ENCODE assay signal across 29 cellular contexts in the genomic region with DNA sequence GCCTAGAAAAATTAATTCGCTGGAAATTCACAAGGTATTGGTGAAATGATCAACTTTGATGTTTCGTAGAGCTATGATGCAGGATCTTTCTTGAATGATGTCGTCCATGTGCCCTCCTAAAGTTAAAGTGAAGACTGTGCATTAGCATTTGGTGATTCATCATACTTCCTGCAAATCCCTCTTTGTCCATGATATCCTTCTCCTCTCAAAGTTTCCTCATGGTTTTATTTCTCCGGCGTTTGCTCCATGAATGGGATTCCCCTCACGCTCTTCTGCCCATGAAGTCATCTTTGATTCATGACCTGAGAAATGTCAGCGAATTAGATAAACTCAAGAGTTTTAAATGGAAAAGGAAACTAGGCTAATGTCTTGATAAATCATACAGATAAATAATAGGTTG.
"Had no signal": no experiment of that assay in that cellular context is flagged by ENCODE, and none has a peak within 500 bp of the region (broad histone marks: within the 10 kb centered on the region; RNA-seq: fewer than 3 reads in every experiment).

No MANE protein-coding gene starts in this region.

- H3K27me3 Mint-ChIP-seq: activated CD4-positive, alpha-beta memory T cell treated with anti-CD3 and anti-CD28 coated beads for 36 hours; activated CD4-positive, alpha-beta T cell treated with anti-CD3 and anti-CD28 coated beads, Interleukin-2, amount 10 ng/mL, durations not matched to agents 24 days and 14 days; activated naive CD4-positive, alpha-beta T cell treated with anti-CD3 and anti-CD28 coated beads, Interleukin-2, amount 10 ng/mL, durations not matched to agents 7 days and 5 days; activated naive CD8-positive, alpha-beta T cell treated with anti-CD3 and anti-CD28 coated beads, Interleukin-2, amount 10 ng/mL, durations not matched to agents 7 days and 5 days; T-helper 17 cell had no signal

- DNase-seq: activated CD4-positive, alpha-beta memory T cell treated with anti-CD3 and anti-CD28 coated beads for 36 hours; activated CD4-positive, alpha-beta T cell treated with anti-CD3 and anti-CD28 coated beads, Interleukin-2, amount 10 ng/mL, durations not matched to agents 24 days and 14 days; activated CD4-positive, CD25-positive, alpha-beta regulatory T cell treated with anti-CD3 and anti-CD28 coated beads, Interleukin-2, amount 50 U/mL, for 72 hours; activated CD8-positive, alpha-beta memory T cell treated with anti-CD3 and anti-CD28 coated beads, Interleukin-2, amount 50 U/mL, for 4 hours; activated gamma-delta T cell; activated naive CD4-positive, alpha-beta T cell treated with anti-CD3 and anti-CD28 coated beads, Interleukin-2, amount 10 ng/mL, durations not matched to agents 7 days and 5 days; activated naive CD8-positive, alpha-beta T cell treated with anti-CD3 and anti-CD28 coated beads, Interleukin-2, amount 10 ng/mL, durations not matched to agents 7 days and 5 days; activated T-cell treated with anti-CD3 and anti-CD28 coated beads, Interleukin-2, amount 50 U/mL, for 1 hour; central memory CD4-positive, alpha-beta T cell; head of caudate nucleus; left lung; lower lobe of right lung; mesenchymal stem cell; natural killer cell; occipital lobe; psoas muscle; stimulated activated CD4-positive, alpha-beta T cell treated with anti-CD3 and anti-CD28 coated beads, Interleukin-15, amount 100 ng/mL, for 24 hours; stimulated activated CD4-positive, alpha-beta T cell treated with anti-CD3 and anti-CD28 coated beads, Interleukin-2, amount 100 ng/mL, for 24 hours; stimulated activated naive CD4-positive, alpha-beta T cell; T-helper 17 cell; T1000; tibial artery; upper lobe of right lung had no signal

- ATAC-seq: gastroesophageal sphincter, left lung, lower lobe of right lung, natural killer cell, psoas muscle, T-helper 17 cell, upper lobe of right lung had no signal

- H3K9me3 Mint-ChIP-seq: activated CD4-positive, alpha-beta memory T cell treated with anti-CD3 and anti-CD28 coated beads for 36 hours; activated CD4-positive, alpha-beta T cell treated with anti-CD3 and anti-CD28 coated beads, Interleukin-2, amount 10 ng/mL, durations not matched to agents 24 days and 14 days; activated naive CD8-positive, alpha-beta T cell treated with anti-CD3 and anti-CD28 coated beads, Interleukin-2, amount 10 ng/mL, durations not matched to agents 7 days and 5 days had no signal

- H3K4me2 ChIP-seq: neural progenitor cell had no signal

- H3K4me1 Mint-ChIP-seq: activated CD4-positive, alpha-beta T cell treated with anti-CD3 and anti-CD28 coated beads, Interleukin-2, amount 10 ng/mL, durations not matched to agents 24 days and 14 days; activated naive CD4-positive, alpha-beta T cell treated with anti-CD3 and anti-CD28 coated beads, Interleukin-2, amount 10 ng/mL, durations not matched to agents 7 days and 5 days; activated naive CD8-positive, alpha-beta T cell treated with anti-CD3 and anti-CD28 coated beads, Interleukin-2, amount 10 ng/mL, durations not matched to agents 7 days and 5 days; natural killer cell; neural progenitor cell; T-helper 17 cell had no signal

- H3K4me3 Mint-ChIP-seq: activated CD4-positive, alpha-beta memory T cell treated with anti-CD3 and anti-CD28 coated beads for 36 hours; activated CD4-positive, alpha-beta T cell treated with anti-CD3 and anti-CD28 coated beads, Interleukin-2, amount 10 ng/mL, durations not matched to agents 24 days and 14 days; activated naive CD4-positive, alpha-beta T cell treated with anti-CD3 and anti-CD28 coated beads, Interleukin-2, amount 10 ng/mL, durations not matched to agents 7 days and 5 days; activated naive CD8-positive, alpha-beta T cell treated with anti-CD3 and anti-CD28 coated beads, Interleukin-2, amount 10 ng/mL, durations not matched to agents 7 days and 5 days; natural killer cell; neural progenitor cell; T-helper 17 cell had no signal

- H3K79me2 ChIP-seq: parathyroid adenoma had no signal

- H3K9me3 ChIP-seq: ascending aorta, gastroesophageal sphincter, left lung, lower lobe of right lung, psoas muscle, right atrium auricular region, suprapubic skin, tibial artery, upper lobe of right lung had no signal

- H3K4me1 ChIP-seq: ascending aorta, gastroesophageal sphincter, left lung, lower lobe of right lung, neural progenitor cell, parathyroid adenoma, psoas muscle, right atrium auricular region, suprapubic skin, tibial artery, upper lobe of right lung had no signal

- H3K9ac ChIP-seq: neural progenitor cell, parathyroid adenoma had no signal

- H3K27ac Mint-ChIP-seq: activated CD4-positive, alpha-beta memory T cell treated with anti-CD3 and anti-CD28 coated beads for 36 hours; activated CD4-positive, alpha-beta T cell treated with anti-CD3 and anti-CD28 coated beads, Interleukin-2, amount 10 ng/mL, durations not matched to agents 24 days and 14 days; activated naive CD4-positive, alpha-beta T cell treated with anti-CD3 and anti-CD28 coated beads, Interleukin-2, amount 10 ng/mL, durations not matched to agents 7 days and 5 days; activated naive CD8-positive, alpha-beta T cell treated with anti-CD3 and anti-CD28 coated beads, Interleukin-2, amount 10 ng/mL, durations not matched to agents 7 days and 5 days; natural killer cell; neural progenitor cell; T-helper 17 cell had no signal

- H3K4me3 ChIP-seq: ascending aorta, gastroesophageal sphincter, left lung, lower lobe of right lung, neural progenitor cell, psoas muscle, right atrium auricular region, suprapubic skin, tibial artery, upper lobe of right lung had no signal

- H3K36me3 Mint-ChIP-seq: activated CD4-positive, alpha-beta memory T cell treated with anti-CD3 and anti-CD28 coated beads for 36 hours; activated naive CD4-positive, alpha-beta T cell treated with anti-CD3 and anti-CD28 coated beads, Interleukin-2, amount 10 ng/mL, durations not matched to agents 7 days and 5 days; activated naive CD8-positive, alpha-beta T cell treated with anti-CD3 and anti-CD28 coated beads, Interleukin-2, amount 10 ng/mL, durations not matched to agents 7 days and 5 days; natural killer cell; neural progenitor cell had no signal

- H3K36me3 ChIP-seq: ascending aorta, gastroesophageal sphincter, left lung, lower lobe of right lung, neural progenitor cell, right atrium auricular region, suprapubic skin, tibial artery, upper lobe of right lung had no signal

- H3K27me3 ChIP-seq: ascending aorta, gastroesophageal sphincter, left lung, neural progenitor cell, right atrium auricular region, suprapubic skin, tibial artery, upper lobe of right lung had no signal

- H3K27ac ChIP-seq: ascending aorta, gastroesophageal sphincter, left lung, lower lobe of right lung, neural progenitor cell, parathyroid adenoma, psoas muscle, right atrium auricular region, suprapubic skin, tibial artery, upper lobe of right lung had no signal

- H2AFZ ChIP-seq: neural progenitor cell, parathyroid adenoma had no signal
